ENCODE assay signal across 30 cellular contexts in the genomic region with DNA sequence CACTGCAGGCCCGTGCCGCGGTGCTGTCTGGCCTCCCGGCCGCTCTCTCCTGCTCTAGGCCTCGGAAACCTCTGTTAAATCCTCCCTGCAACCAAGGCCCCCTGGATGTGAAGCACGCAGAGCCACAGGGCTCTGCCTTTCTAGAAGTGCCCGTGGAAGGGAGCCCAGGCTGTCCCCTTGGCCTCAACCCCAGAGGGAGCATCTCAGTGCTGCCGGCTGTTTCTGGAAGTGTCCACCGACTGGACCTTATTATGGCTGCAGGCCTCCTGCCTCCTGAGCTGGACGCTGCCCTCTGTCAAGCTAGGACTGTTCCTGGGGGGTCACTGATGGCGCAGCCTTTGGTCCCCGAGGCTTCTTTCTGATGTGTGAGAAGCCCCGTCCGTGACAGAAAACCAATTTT.
"Had no signal": no experiment of that assay in that cellular context is flagged by ENCODE, and none has a peak within 500 bp of the region (broad histone marks: within the 10 kb centered on the region; RNA-seq: fewer than 3 reads in every experiment).

No MANE protein-coding gene starts in this region.

- ATAC-seq: activated CD4-positive, alpha-beta T cell treated with anti-CD3 and anti-CD28 coated beads for 36 hours; activated CD4-positive, CD25-positive, alpha-beta regulatory T cell treated with anti-CD3 and anti-CD28 coated beads, Interleukin-2, amount 50 U/mL, for 24 hours; activated CD8-positive, alpha-beta T cell treated with anti-CD3 and anti-CD28 coated beads, Interleukin-2, amount 10 ng/mL, durations not matched to agents 7 days and 5 days; WTC11 had no signal

- H3K4me1 ChIP-seq: ascending aorta, Peyer's patch had no signal

- H3K4me1 Mint-ChIP-seq: activated CD4-positive, alpha-beta T cell treated with anti-CD3 and anti-CD28 coated beads for 36 hours; activated CD4-positive, alpha-beta T cell treated with anti-CD3 and anti-CD28 coated beads, Interleukin-2, amount 10 ng/mL, durations not matched to agents 7 days and 5 days; activated naive CD4-positive, alpha-beta T cell treated with anti-CD3 and anti-CD28 coated beads, Interleukin-2, amount 50 U/mL, for 24 hours; WTC11 had no signal

- H3K27ac ChIP-seq: ascending aorta, cardiac muscle cell, Peyer's patch had no signal

- H3K36me3 ChIP-seq: ascending aorta, cardiac muscle cell, Peyer's patch had no signal

- H3K9me3 Mint-ChIP-seq: activated CD4-positive, alpha-beta T cell treated with anti-CD3 and anti-CD28 coated beads, Interleukin-2, amount 10 ng/mL, durations not matched to agents 7 days and 5 days; activated naive CD4-positive, alpha-beta T cell treated with anti-CD3 and anti-CD28 coated beads, Interleukin-2, amount 50 U/mL, for 24 hours; activated T-cell treated with anti-CD3 and anti-CD28 coated beads, Interleukin-2, amount 50 U/mL, for 24 hours; activated T-helper 2 cell treated with anti-CD3 and anti-CD28 coated beads, Interferon-gamma antibody, Interleukin-2, Interleukin-4, amounts not matched to agents 10 μg/mL and 5 μg/mL and 100 μg/mL, durations not matched to agents 14 hours and 24 hours and 36 hours; T-helper 1 cell treated with Interleukin-12 subunit alpha and Interleukin-12 subunit beta and Interleukin-4 antibody, amounts not matched to agents 30 μg/mL and 1 μg/mL, for 36 hours; T-helper 2 cell treated with Interferon-gamma antibody and Interleukin-4, amounts not matched to agents 5 μg/mL and 100 μg/mL, for 36 hours had no signal

- H3K27ac Mint-ChIP-seq: activated CD4-positive, alpha-beta T cell treated with anti-CD3 and anti-CD28 coated beads for 36 hours; activated CD4-positive, alpha-beta T cell treated with anti-CD3 and anti-CD28 coated beads, Interleukin-2, amount 10 ng/mL, durations not matched to agents 7 days and 5 days; activated CD8-positive, alpha-beta T cell treated with anti-CD3 and anti-CD28 coated beads, Interleukin-2, amount 10 ng/mL, durations not matched to agents 7 days and 5 days; activated naive CD4-positive, alpha-beta T cell treated with anti-CD3 and anti-CD28 coated beads, Interleukin-2, amount 50 U/mL, for 24 hours; activated naive CD8-positive, alpha-beta T cell treated with anti-CD3 and anti-CD28 coated beads, Interleukin-2, amount 10 ng/mL, durations not matched to agents 7 days and 5 days; activated T-cell treated with anti-CD3 and anti-CD28 coated beads, Interleukin-2, amount 50 U/mL, for 24 hours; activated T-helper 2 cell treated with anti-CD3 and anti-CD28 coated beads, Interferon-gamma antibody, Interleukin-2, Interleukin-4, amounts not matched to agents 10 μg/mL and 5 μg/mL and 100 μg/mL, durations not matched to agents 14 hours and 24 hours and 36 hours; T-helper 1 cell treated with Interleukin-12 subunit alpha and Interleukin-12 subunit beta and Interleukin-4 antibody, amounts not matched to agents 30 μg/mL and 1 μg/mL, for 36 hours; T-helper 2 cell treated with Interferon-gamma antibody and Interleukin-4, amounts not matched to agents 5 μg/mL and 100 μg/mL, for 36 hours; WTC11 had no signal

- H3K4me3 Mint-ChIP-seq: activated CD4-positive, alpha-beta T cell treated with anti-CD3 and anti-CD28 coated beads for 36 hours; activated CD4-positive, alpha-beta T cell treated with anti-CD3 and anti-CD28 coated beads, Interleukin-2, amount 10 ng/mL, durations not matched to agents 7 days and 5 days; activated CD8-positive, alpha-beta T cell treated with anti-CD3 and anti-CD28 coated beads, Interleukin-2, amount 10 ng/mL, durations not matched to agents 7 days and 5 days; activated naive CD4-positive, alpha-beta T cell treated with anti-CD3 and anti-CD28 coated beads, Interleukin-2, amount 50 U/mL, for 24 hours; activated naive CD8-positive, alpha-beta T cell treated with anti-CD3 and anti-CD28 coated beads, Interleukin-2, amount 10 ng/mL, durations not matched to agents 7 days and 5 days; activated T-cell treated with anti-CD3 and anti-CD28 coated beads, Interleukin-2, amount 50 U/mL, for 24 hours; T-helper 1 cell treated with Interleukin-12 subunit alpha and Interleukin-12 subunit beta and Interleukin-4 antibody, amounts not matched to agents 30 μg/mL and 1 μg/mL, for 36 hours; T-helper 2 cell treated with Interferon-gamma antibody and Interleukin-4, amounts not matched to agents 5 μg/mL and 100 μg/mL, for 36 hours; WTC11 had no signal

- H3K4me3 ChIP-seq: ascending aorta, cardiac muscle cell, Peyer's patch had no signal

- DNase-seq: activated CD4-positive, alpha-beta T cell treated with anti-CD3 and anti-CD28 coated beads for 36 hours; activated CD4-positive, alpha-beta T cell treated with anti-CD3 and anti-CD28 coated beads, Interleukin-2, amount 10 ng/mL, durations not matched to agents 7 days and 5 days; activated CD4-positive, alpha-beta T cell treated with anti-CD3 and anti-CD28 coated beads, Interleukin-2, amount 50 U/mL, for 48 hours; activated CD8-positive, alpha-beta T cell treated with anti-CD3 and anti-CD28 coated beads, Interleukin-2, amount 10 ng/mL, durations not matched to agents 7 days and 5 days; activated gamma-delta T cell; activated naive CD4-positive, alpha-beta T cell treated with Interleukin-2 at 50 U/mL for 16 hours; activated naive CD8-positive, alpha-beta T cell treated with anti-CD3 and anti-CD28 coated beads, Interleukin-2, amount 10 ng/mL, durations not matched to agents 7 days and 5 days; activated T-cell treated with anti-CD3 and anti-CD28 coated beads, Interleukin-2, amount 50 U/mL, for 24 hours; amygdala; Karpas-422; KBM-7; NCI-H1105; NCI-H1417 treated with DMSO at 0.1 percent for 48 hours; NCI-H1930; NCI-H2081 treated with DMSO at 0.1 percent for 48 hours; NCI-H226; NCI-H446 treated with DMSO at 0.1 percent for 48 hours; NCI-H524; NCI-H69; Peyer's patch; Right ventricle myocardium superior; RPMI8226 had no signal

- H3K9me3 ChIP-seq: ascending aorta, Peyer's patch had no signal

- H3K27me3 Mint-ChIP-seq: activated T-cell treated with anti-CD3 and anti-CD28 coated beads, Interleukin-2, amount 50 U/mL, for 24 hours had no signal

- H3K36me3 Mint-ChIP-seq: activated naive CD4-positive, alpha-beta T cell treated with anti-CD3 and anti-CD28 coated beads, Interleukin-2, amount 50 U/mL, for 24 hours had no signal

- H3K27me3 ChIP-seq: ascending aorta, cardiac muscle cell, Peyer's patch had no signal
